Comparison of ENCODE assay signal across 9 cellular contexts in genomic region chr17:29618272-29619065, GRCh38. TPM values are rescaled to one million over a fixed set of nuclear protein-coding genes. Genes with fewer than 3 reads are reported as not detected.
DNase-seq lines count a peak whose midpoint lies in the region; ATAC-seq and TF ChIP-seq lines count a peak whose summit lies in the region.
"Had no signal": no experiment of that assay in that cellular context is flagged by ENCODE, and none has a peak within 500 bp of the region (broad histone marks: within the 10 kb centered on the region; RNA-seq: fewer than 3 reads in every experiment).

No MANE protein-coding gene starts in this region.

- DNase-seq in activated naive CD4-positive, alpha-beta T cell treated with anti-CD3 and anti-CD28 coated beads, Interleukin-2, amount 50 U/mL, for 16 hours = no peak
- DNase-seq in activated naive CD8-positive, alpha-beta T cell treated with anti-CD3 and anti-CD28 coated beads, Interleukin-2, amount 10 ng/mL, durations not matched to agents 7 days and 5 days = no peak
- DNase-seq in right lobe of liver = no peak
- no peak for DNase-seq in tibial nerve (ENCODE audit: low spot score in 2 of 2)
- DNase-seq in kidney tubule cell (ENCODE audit: low spot score) = no peak
- DNase-seq in SHP77 (lab: John Stamatoyannopoulos, UW) = no peak
- no peak for DNase-seq in stimulated activated CD4-positive, alpha-beta T cell treated with anti-CD3 and anti-CD28 coated beads, Interleukin-4, amount 100 ng/mL, for 1 hour
- DNase-seq: BE2C had no signal

- TF ChIP-seq CTCF in right lobe of liver (IDR thresholded peaks at IDR 0.05) (peak in 2 of 4 donors; percentile 9 to 10), tibial nerve (IDR thresholded peaks at IDR 0.05) (peak in 2 of 5 experiments; percentile 1 to 4)

- intact Hi-C loops in right lobe of liver (cut with DNase I) = no loop called here

- H3K27ac Mint-ChIP-seq in activated naive CD4-positive, alpha-beta T cell treated with anti-CD3 and anti-CD28 coated beads, Interleukin-2, amount 50 U/mL, for 24 hours = peak overlapping the region; percentile 17
- no peak overlapping the region for H3K27ac Mint-ChIP-seq in activated naive CD8-positive, alpha-beta T cell treated with anti-CD3 and anti-CD28 coated beads, Interleukin-2, amount 10 ng/mL, durations not matched to agents 7 days and 5 days

- H3K4me1 ChIP-seq in right lobe of liver = peaks cover 0 to 46% (median 16%) of the 10 kb centered on the region in 4 donors
- peaks cover 0 to 81% (median 59%) of the 10 kb centered on the region in 4 donors for H3K4me1 ChIP-seq in tibial nerve

- POLR2A ChIA-PET in activated naive CD8-positive, alpha-beta T cell treated with anti-CD3 and anti-CD28 coated beads, Interleukin-2, amount 10 ng/mL, durations not matched to agents 7 days and 5 days (lab: Charles Lee) = interaction anchor here (1.0 to 4.2 kb wide), 12 partner anchors 15 to 312 kb away, joined by 3 to 55 read pairs (median 12); partner anchors contain the start of genes ABHD15, ANKRD13B, SSH2 and TP53I13

- peak overlapping the region; percentile 86 for H3K4me3 Mint-ChIP-seq in activated naive CD4-positive, alpha-beta T cell treated with anti-CD3 and anti-CD28 coated beads, Interleukin-2, amount 50 U/mL, for 24 hours
- H3K4me3 Mint-ChIP-seq in activated naive CD8-positive, alpha-beta T cell treated with anti-CD3 and anti-CD28 coated beads, Interleukin-2, amount 10 ng/mL, durations not matched to agents 7 days and 5 days = peak overlapping the region; percentile 25

- H3K9me3 ChIP-seq in right lobe of liver = no peaks in the 10 kb centered on the region
- H3K9me3 ChIP-seq in tibial nerve = no peaks in the 10 kb centered on the region
- H3K9me3 ChIP-seq: BE2C had no signal

- H3K9me3 Mint-ChIP-seq in activated naive CD4-positive, alpha-beta T cell treated with anti-CD3 and anti-CD28 coated beads, Interleukin-2, amount 50 U/mL, for 24 hours = no peaks in the 10 kb centered on the region
- H3K9me3 Mint-ChIP-seq in activated naive CD8-positive, alpha-beta T cell treated with anti-CD3 and anti-CD28 coated beads, Interleukin-2, amount 10 ng/mL, durations not matched to agents 7 days and 5 days = no peaks in the 10 kb centered on the region

- TF ChIP-seq EP300 in tibial nerve (IDR thresholded peaks at IDR 0.05) = no peak

- ATAC-seq in activated naive CD8-positive, alpha-beta T cell treated with anti-CD3 and anti-CD28 coated beads, Interleukin-2, amount 10 ng/mL, durations not matched to agents 7 days and 5 days (ENCODE audit: low read depth) = no peak
- peak in 1 of 4 donors; percentile 0 for ATAC-seq in right lobe of liver

- H3K4me1 Mint-ChIP-seq in activated naive CD4-positive, alpha-beta T cell treated with anti-CD3 and anti-CD28 coated beads, Interleukin-2, amount 50 U/mL, for 24 hours = peaks cover 49% of the 10 kb centered on the region
- H3K4me1 Mint-ChIP-seq in activated naive CD8-positive, alpha-beta T cell treated with anti-CD3 and anti-CD28 coated beads, Interleukin-2, amount 10 ng/mL, durations not matched to agents 7 days and 5 days = peaks cover 35% of the 10 kb centered on the region

- WGBS in right lobe of liver (ENCODE audit: insufficient coverage, low coverage, low lambda C conversion rate, missing lambda C conversion rate) = 60% methylated on average over 1 of the region's 22 CpGs
- 63 to 72% methylated on average over 12 to 15 of the region's 22 CpGs for WGBS in tibial nerve, 2 donors

- H3K27ac ChIP-seq in right lobe of liver (no peak overlapping the region), tibial nerve (peak overlapping the region in 1 of 4 donors; percentile 84)

- H3K36me3 ChIP-seq in right lobe of liver (no peaks in the 10 kb centered on the region), tibial nerve (no peaks in the 10 kb centered on the region)

- H3K4me3 ChIP-seq in right lobe of liver (peak overlapping the region; percentile 36 to 56 (median 40)), tibial nerve (peak overlapping the region; percentile 11 to 53 (median 36))

- H3K27me3 ChIP-seq in right lobe of liver (peaks cover 0 to 16% of the 10 kb centered on the region in 2 donors), tibial nerve (peaks cover 0 to 5% of the 10 kb centered on the region in 2 donors)
- H3K27me3 ChIP-seq: BE2C had no signal

- H3K36me3 Mint-ChIP-seq in activated naive CD4-positive, alpha-beta T cell treated with anti-CD3 and anti-CD28 coated beads, Interleukin-2, amount 50 U/mL, for 24 hours = no peaks in the 10 kb centered on the region
- no peaks in the 10 kb centered on the region for H3K36me3 Mint-ChIP-seq in activated naive CD8-positive, alpha-beta T cell treated with anti-CD3 and anti-CD28 coated beads, Interleukin-2, amount 10 ng/mL, durations not matched to agents 7 days and 5 days

- TF ChIP-seq POLR2A in right lobe of liver (IDR thresholded peaks at IDR 0.05) (no peak), tibial nerve (IDR thresholded peaks at IDR 0.05) (no peak)

- H3K27me3 Mint-ChIP-seq in activated naive CD4-positive, alpha-beta T cell treated with anti-CD3 and anti-CD28 coated beads, Interleukin-2, amount 50 U/mL, for 24 hours = no peaks in the 10 kb centered on the region
- peaks cover 8% of the 10 kb centered on the region for H3K27me3 Mint-ChIP-seq in activated naive CD8-positive, alpha-beta T cell treated with anti-CD3 and anti-CD28 coated beads, Interleukin-2, amount 10 ng/mL, durations not matched to agents 7 days and 5 days

RNA-seq across cellular contexts. Expression of gene CORO6, which starts 4.2 kb away (rescaled TPM):
- 1 to 10 TPM; 8.2 to 9.0 TPM for total RNA-seq in activated naive CD8-positive, alpha-beta T cell treated with anti-CD3 and anti-CD28 coated beads, Interleukin-2, amount 10 ng/mL, durations not matched to agents 7 days and 5 days
- 1 to 10 TPM in 2 of 6 experiments, under 1 TPM in 4; 0.37 to 5.1 (median 0.81) TPM for total RNA-seq in right lobe of liver
- total RNA-seq in tibial nerve = 100 to 1,000 TPM in 2 of 4 donors, 10 to 100 TPM in 2; 34.5 to 139 (median 83.1) TPM

RNA-seq across cellular contexts. Expression of gene ANKRD13B, which starts 25.5 kb away (rescaled TPM):
- total RNA-seq in activated naive CD8-positive, alpha-beta T cell treated with anti-CD3 and anti-CD28 coated beads, Interleukin-2, amount 10 ng/mL, durations not matched to agents 7 days and 5 days = 1 to 10 TPM; 6.0 to 7.9 TPM
- total RNA-seq in right lobe of liver = 1 to 10 TPM in 1 of 6 experiments, under 1 TPM in 5; 0.37 to 1.6 (median 0.88) TPM
- total RNA-seq in tibial nerve = 10 to 100 TPM; 19.0 to 50.1 (median 26.4) TPM

RNA-seq across cellular contexts. Expression of gene GIT1, which starts 29.0 kb away (rescaled TPM):
- total RNA-seq in activated naive CD8-positive, alpha-beta T cell treated with anti-CD3 and anti-CD28 coated beads, Interleukin-2, amount 10 ng/mL, durations not matched to agents 7 days and 5 days = 10 to 100 TPM; 73.3 to 73.4 TPM
- total RNA-seq in right lobe of liver (10 to 100 TPM in 2 of 6 experiments, 1 to 10 TPM in 4; 7.1 to 15.9 (median 8.7) TPM), tibial nerve (100 to 1,000 TPM in 1 of 4 donors, 10 to 100 TPM in 3; 51.3 to 100 (median 89.7) TPM)

RNA-seq across cellular contexts. Expression of gene TP53I13, which starts 50.0 kb away (rescaled TPM):
- total RNA-seq in activated naive CD8-positive, alpha-beta T cell treated with anti-CD3 and anti-CD28 coated beads, Interleukin-2, amount 10 ng/mL, durations not matched to agents 7 days and 5 days = 100 to 1,000 TPM; 154 to 155 TPM
- total RNA-seq in right lobe of liver (10 to 100 TPM; 16.8 to 52.4 (median 38.4) TPM), tibial nerve (100 to 1,000 TPM; 119 to 188 (median 152) TPM)

RNA-seq across cellular contexts. Expression of gene ABHD15, which starts 51.6 kb away (rescaled TPM):
- total RNA-seq in activated naive CD8-positive, alpha-beta T cell treated with anti-CD3 and anti-CD28 coated beads, Interleukin-2, amount 10 ng/mL, durations not matched to agents 7 days and 5 days = 10 to 100 TPM; 20.0 to 20.4 TPM
- 10 to 100 TPM in 5 of 6 experiments, 1 to 10 TPM in 1; 7.8 to 27.1 (median 13.7) TPM for total RNA-seq in right lobe of liver
- total RNA-seq in tibial nerve = 10 to 100 TPM; 25.7 to 32.7 (median 30.3) TPM
